1 cellular context compared by ENCODE assay signal in the genomic region with DNA sequence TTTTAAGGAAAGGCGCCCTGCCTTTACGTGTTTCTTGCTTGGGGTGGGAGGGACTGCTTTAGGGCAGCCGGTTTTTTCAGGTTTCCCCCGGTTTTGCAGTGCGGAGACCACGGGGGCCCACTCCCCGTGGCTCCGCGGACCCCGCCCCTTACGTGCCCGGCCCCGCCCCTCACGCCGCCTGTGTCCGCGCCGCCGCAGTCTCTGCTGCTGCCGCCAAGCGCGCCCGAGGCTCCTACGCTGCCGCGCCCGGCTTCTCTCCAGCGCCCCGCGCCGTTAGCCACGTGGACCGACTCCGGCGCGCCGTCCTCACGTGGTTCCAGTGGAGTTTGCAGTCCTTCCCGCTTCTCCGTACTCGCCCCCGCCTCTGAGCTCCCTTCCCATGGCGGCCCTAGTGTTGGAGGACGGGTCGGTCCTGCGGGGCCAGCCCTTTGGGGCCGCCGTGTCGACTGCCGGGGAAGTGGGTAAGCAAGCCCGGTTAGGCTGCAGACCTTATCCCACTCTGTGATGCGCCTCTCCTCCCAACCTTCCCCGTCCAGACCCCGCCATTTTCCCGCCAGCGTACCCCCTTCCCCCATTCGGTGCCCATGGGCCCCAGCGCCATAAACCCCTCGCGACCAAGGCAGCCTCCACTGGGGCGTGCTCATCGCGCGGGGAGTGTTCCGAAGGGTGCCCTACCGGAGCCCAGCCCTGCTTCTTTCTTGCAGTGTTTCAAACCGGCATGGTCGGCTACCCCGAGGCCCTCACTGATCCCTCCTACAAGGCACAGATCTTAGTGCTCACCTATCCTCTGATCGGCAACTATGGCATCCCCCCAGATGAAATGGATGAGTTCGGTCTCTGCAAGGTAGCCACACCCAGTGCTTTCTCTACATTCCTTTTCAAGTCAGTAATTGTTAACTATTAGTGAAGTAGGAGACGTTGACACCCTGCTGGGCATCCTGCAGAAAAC.
TF ChIP-seq lines count a peak whose summit lies in the region.

Gene CAD (plus strand): TSS at position 197 of the 949 bp plus-strand sequence. CDS start 183 bp downstream, at position 380.

TF ChIP-seq in K562, 482 proteins besides CTCF, POLR2A, EP300 and RAD21 (continued from another document and continues in another):
- TF ChIP-seq, protein P1, sequence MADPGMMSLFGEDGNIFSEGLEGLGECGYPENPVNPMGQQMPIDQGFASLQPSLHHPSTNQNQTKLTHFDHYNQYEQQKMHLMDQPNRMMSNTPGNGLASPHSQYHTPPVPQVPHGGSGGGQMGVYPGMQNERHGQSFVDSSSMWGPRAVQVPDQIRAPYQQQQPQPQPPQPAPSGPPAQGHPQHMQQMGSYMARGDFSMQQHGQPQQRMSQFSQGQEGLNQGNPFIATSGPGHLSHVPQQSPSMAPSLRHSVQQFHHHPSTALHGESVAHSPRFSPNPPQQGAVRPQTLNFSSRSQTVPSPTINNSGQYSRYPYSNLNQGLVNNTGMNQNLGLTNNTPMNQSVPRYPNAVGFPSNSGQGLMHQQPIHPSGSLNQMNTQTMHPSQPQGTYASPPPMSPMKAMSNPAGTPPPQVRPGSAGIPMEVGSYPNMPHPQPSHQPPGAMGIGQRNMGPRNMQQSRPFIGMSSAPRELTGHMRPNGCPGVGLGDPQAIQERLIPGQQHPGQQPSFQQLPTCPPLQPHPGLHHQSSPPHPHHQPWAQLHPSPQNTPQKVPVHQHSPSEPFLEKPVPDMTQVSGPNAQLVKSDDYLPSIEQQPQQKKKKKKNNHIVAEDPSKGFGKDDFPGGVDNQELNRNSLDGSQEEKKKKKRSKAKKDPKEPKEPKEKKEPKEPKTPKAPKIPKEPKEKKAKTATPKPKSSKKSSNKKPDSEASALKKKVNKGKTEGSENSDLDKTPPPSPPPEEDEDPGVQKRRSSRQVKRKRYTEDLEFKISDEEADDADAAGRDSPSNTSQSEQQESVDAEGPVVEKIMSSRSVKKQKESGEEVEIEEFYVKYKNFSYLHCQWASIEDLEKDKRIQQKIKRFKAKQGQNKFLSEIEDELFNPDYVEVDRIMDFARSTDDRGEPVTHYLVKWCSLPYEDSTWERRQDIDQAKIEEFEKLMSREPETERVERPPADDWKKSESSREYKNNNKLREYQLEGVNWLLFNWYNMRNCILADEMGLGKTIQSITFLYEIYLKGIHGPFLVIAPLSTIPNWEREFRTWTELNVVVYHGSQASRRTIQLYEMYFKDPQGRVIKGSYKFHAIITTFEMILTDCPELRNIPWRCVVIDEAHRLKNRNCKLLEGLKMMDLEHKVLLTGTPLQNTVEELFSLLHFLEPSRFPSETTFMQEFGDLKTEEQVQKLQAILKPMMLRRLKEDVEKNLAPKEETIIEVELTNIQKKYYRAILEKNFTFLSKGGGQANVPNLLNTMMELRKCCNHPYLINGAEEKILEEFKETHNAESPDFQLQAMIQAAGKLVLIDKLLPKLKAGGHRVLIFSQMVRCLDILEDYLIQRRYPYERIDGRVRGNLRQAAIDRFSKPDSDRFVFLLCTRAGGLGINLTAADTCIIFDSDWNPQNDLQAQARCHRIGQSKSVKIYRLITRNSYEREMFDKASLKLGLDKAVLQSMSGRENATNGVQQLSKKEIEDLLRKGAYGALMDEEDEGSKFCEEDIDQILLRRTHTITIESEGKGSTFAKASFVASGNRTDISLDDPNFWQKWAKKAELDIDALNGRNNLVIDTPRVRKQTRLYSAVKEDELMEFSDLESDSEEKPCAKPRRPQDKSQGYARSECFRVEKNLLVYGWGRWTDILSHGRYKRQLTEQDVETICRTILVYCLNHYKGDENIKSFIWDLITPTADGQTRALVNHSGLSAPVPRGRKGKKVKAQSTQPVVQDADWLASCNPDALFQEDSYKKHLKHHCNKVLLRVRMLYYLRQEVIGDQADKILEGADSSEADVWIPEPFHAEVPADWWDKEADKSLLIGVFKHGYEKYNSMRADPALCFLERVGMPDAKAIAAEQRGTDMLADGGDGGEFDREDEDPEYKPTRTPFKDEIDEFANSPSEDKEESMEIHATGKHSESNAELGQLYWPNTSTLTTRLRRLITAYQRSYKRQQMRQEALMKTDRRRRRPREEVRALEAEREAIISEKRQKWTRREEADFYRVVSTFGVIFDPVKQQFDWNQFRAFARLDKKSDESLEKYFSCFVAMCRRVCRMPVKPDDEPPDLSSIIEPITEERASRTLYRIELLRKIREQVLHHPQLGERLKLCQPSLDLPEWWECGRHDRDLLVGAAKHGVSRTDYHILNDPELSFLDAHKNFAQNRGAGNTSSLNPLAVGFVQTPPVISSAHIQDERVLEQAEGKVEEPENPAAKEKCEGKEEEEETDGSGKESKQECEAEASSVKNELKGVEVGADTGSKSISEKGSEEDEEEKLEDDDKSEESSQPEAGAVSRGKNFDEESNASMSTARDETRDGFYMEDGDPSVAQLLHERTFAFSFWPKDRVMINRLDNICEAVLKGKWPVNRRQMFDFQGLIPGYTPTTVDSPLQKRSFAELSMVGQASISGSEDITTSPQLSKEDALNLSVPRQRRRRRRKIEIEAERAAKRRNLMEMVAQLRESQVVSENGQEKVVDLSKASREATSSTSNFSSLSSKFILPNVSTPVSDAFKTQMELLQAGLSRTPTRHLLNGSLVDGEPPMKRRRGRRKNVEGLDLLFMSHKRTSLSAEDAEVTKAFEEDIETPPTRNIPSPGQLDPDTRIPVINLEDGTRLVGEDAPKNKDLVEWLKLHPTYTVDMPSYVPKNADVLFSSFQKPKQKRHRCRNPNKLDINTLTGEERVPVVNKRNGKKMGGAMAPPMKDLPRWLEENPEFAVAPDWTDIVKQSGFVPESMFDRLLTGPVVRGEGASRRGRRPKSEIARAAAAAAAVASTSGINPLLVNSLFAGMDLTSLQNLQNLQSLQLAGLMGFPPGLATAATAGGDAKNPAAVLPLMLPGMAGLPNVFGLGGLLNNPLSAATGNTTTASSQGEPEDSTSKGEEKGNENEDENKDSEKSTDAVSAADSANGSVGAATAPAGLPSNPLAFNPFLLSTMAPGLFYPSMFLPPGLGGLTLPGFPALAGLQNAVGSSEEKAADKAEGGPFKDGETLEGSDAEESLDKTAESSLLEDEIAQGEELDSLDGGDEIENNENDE (IDR thresholded peaks at IDR 0.05; ENCODE audit: low read depth, low read length), result peak; percentile 33
- no peak for TF ChIP-seq ZNF318 (IDR thresholded peaks at IDR 0.05; ENCODE audit: borderline replicate concordance in 1 of 2, low read depth in 1 of 2)
- no peak for TF ChIP-seq STAT5B (CRISPR knock-in tag; IDR thresholded peaks at IDR 0.05)
- no peak; the same call in 1 of the 2 replicates for TF ChIP-seq ZBTB1 (CRISPR knock-in tag; IDR thresholded peaks at IDR 0.05; ENCODE audit: borderline replicate concordance, low read depth)
- TF ChIP-seq, protein P2, sequence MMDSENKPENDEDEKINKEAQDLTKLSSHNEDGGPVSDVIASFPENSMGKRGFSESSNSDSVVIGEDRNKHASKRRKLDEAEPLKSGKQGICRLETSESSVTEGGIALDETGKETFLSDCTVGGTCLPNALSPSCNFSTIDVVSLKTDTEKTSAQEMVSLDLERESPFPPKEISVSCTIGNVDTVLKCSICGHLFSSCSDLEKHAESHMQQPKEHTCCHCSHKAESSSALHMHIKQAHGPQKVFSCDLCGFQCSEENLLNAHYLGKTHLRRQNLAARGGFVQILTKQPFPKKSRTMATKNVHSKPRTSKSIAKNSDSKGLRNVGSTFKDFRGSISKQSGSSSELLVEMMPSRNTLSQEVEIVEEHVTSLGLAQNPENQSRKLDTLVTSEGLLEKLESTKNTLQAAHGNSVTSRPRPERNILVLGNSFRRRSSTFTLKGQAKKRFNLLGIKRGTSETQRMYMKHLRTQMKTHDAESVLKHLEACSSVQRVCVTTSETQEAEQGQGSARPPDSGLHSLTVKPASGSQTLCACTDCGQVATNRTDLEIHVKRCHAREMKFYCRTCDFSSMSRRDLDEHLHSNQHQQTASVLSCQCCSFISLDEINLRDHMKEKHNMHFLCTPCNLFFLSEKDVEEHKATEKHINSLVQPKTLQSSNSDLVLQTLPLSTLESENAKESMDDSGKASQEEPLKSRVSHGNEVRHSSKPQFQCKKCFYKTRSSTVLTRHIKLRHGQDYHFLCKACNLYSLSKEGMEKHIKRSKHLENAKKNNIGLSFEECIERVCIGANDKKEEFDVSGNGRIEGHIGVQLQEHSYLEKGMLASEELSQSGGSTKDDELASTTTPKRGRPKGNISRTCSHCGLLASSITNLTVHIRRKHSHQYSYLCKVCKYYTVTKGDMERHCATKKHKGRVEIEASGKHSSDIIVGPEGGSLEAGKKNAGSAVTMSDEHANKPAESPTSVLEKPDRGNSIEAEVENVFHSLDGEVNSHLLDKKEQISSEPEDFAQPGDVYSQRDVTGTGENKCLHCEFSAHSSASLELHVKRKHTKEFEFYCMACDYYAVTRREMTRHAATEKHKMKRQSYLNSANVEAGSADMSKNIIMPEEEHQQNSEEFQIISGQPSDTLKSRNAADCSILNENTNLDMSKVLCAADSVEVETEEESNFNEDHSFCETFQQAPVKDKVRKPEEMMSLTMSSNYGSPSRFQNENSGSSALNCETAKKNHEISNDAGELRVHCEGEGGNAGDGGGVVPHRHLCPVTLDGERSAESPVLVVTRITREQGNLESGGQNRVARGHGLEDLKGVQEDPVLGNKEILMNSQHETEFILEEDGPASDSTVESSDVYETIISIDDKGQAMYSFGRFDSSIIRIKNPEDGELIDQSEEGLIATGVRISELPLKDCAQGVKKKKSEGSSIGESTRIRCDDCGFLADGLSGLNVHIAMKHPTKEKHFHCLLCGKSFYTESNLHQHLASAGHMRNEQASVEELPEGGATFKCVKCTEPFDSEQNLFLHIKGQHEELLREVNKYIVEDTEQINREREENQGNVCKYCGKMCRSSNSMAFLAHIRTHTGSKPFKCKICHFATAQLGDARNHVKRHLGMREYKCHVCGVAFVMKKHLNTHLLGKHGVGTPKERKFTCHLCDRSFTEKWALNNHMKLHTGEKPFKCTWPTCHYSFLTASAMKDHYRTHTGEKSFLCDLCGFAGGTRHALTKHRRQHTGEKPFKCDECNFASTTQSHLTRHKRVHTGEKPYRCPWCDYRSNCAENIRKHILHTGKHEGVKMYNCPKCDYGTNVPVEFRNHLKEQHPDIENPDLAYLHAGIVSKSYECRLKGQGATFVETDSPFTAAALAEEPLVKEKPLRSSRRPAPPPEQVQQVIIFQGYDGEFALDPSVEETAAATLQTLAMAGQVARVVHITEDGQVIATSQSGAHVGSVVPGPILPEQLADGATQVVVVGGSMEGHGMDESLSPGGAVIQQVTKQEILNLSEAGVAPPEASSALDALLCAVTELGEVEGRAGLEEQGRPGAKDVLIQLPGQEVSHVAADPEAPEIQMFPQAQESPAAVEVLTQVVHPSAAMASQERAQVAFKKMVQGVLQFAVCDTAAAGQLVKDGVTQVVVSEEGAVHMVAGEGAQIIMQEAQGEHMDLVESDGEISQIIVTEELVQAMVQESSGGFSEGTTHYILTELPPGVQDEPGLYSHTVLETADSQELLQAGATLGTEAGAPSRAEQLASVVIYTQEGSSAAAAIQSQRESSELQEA (IDR thresholded peaks at IDR 0.05; ENCODE audit: low read depth), result no peak
- TF ChIP-seq ZNF75A (CRISPR knock-in tag; IDR thresholded peaks at IDR 0.05), result no peak
- TF ChIP-seq, protein P3, sequence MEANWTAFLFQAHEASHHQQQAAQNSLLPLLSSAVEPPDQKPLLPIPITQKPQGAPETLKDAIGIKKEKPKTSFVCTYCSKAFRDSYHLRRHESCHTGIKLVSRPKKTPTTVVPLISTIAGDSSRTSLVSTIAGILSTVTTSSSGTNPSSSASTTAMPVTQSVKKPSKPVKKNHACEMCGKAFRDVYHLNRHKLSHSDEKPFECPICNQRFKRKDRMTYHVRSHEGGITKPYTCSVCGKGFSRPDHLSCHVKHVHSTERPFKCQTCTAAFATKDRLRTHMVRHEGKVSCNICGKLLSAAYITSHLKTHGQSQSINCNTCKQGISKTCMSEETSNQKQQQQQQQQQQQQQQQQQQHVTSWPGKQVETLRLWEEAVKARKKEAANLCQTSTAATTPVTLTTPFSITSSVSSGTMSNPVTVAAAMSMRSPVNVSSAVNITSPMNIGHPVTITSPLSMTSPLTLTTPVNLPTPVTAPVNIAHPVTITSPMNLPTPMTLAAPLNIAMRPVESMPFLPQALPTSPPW (CRISPR knock-in tag; IDR thresholded peaks at IDR 0.05), result peak; percentile 77
